8 cellular contexts compared by ENCODE assay signal in the genomic region with DNA sequence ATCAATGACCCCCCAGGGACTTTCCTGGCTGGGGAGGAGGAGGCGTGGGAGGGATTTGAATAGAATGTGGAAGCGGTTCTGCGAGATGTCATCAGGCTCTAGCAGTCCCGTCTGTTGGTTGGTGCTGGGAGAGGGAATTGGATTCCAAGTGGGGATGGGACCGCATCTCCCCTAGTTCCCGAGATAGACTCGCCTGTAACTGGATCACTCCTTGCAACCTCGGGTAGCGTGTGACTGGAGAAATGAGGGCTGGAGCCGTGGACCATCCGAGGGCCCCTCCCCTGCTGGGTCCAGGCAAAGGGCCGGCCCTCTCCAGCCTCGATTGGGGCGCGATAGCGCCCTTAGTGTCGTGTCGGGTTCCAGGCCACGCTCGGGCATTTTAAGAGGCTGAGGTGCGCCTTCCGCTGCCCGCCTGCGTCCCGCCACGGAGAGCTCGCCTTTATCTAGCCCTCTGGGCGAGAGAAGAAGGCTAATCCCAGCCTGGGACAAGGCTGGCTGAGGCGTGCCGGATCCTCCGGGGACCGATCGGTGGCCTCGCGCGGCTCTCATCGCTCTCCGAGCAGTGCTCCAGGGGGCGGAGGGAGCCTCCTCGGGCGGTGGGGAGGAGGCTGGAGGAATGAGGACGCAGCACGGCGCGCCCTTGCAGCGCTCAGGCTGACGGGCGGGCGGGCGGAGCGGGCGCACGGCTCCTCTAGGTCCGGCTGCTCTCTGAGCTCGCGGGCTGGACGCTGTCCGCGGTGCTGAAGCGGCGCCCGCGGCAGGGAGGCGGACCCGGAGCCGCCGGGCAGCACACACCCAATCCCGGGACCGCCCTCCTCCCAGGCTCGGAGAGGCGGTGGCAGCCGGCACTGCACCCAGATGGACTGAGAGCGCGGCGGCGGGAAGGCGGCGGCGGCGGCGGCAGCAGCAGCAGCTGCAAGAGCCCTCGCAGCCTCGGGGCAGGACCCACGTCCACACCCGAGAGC.
A peak's percentile ranks its signal among the peaks of the same experiment; 100 is the strongest.
DNase-seq lines count a peak whose midpoint lies in the region; ATAC-seq and TF ChIP-seq lines count a peak whose summit lies in the region.

No MANE protein-coding gene starts in this region.

- no peaks in the 10 kb centered on the region for H3F3A ChIP-seq in SK-N-SH (replicated peaks; ENCODE audit: insufficient read depth)

- H3K4me3 ChIP-seq in SK-N-SH (ENCODE audit: low read depth in 2 of 2, low read length in 1 of 2) (peak overlapping the region; percentile 43 to 61), suprapubic skin (peak overlapping the region; percentile 40)

- H3K36me3 ChIP-seq in SK-N-SH (replicated peaks in 1 of 2; ENCODE audit: control insufficient read depth in 1 of 2, insufficient read depth in 2 of 2, low read length in 1 of 2) (no peaks in the 10 kb centered on the region), suprapubic skin (no peaks in the 10 kb centered on the region)

- no peak; the same call in 1 of the 2 replicates for TF ChIP-seq CTCF in SK-N-SH (IDR thresholded peaks at IDR 0.05)
- TF ChIP-seq CTCF in suprapubic skin (IDR thresholded peaks at IDR 0.05): peak; percentile 10 to 56

- no peak for TF ChIP-seq RAD21 in SK-N-SH (IDR thresholded peaks at IDR 0.05; ENCODE audit: low read length)

- TF ChIP-seq EP300 in SK-N-SH (IDR thresholded peaks at IDR 0.05; ENCODE audit: borderline replicate concordance in 1 of 2, low read depth in 1 of 2, low read length in 1 of 2): no peak
- TF ChIP-seq EP300 in suprapubic skin (IDR thresholded peaks at IDR 0.05): no peak

- 38% methylated on average over 7 of the region's 85 CpGs for WGBS in SK-N-SH (ENCODE audit: low lambda C conversion rate)
- WGBS in suprapubic skin: 2% methylated on average over 24 of the region's 85 CpGs

- DNase-seq in ELF-1 (ENCODE audit: low read depth, low spot score): peak; percentile 97
- DNase-seq in HuH-7 (ENCODE audit: low spot score): peak; percentile 89
- peak; percentile 90 for DNase-seq in SK-N-SH
- DNase-seq in activated naive CD4-positive, alpha-beta T cell treated with anti-CD3 and anti-CD28 coated beads, Interleukin-2, amount 50 U/mL, for 72 hours (ENCODE audit: low spot score in 2 of 2): peak; percentile 57 to 84
- DNase-seq in globus pallidus (ENCODE audit: low spot score): peak; percentile 80
- DNase-seq in non-pigmented ciliary epithelial cell (ENCODE audit: low read depth): peak; percentile 24
- peak; percentile 79 to 80 for DNase-seq in suprapubic skin (ENCODE audit: low spot score in 2 of 2)

- H3K79me2 ChIP-seq in SK-N-SH (ENCODE audit: insufficient read depth): no peaks in the 10 kb centered on the region

- H3K4me1 ChIP-seq in SK-N-SH (ENCODE audit: control insufficient read depth in 1 of 2, insufficient read depth in 2 of 2, low read depth in 1 of 2, low read length in 1 of 2) (peaks cover 8 to 13% of the 10 kb centered on the region in 2 experiments; a peak in 2 of 4 replicates), suprapubic skin (peaks cover 15% of the 10 kb centered on the region)

- TF ChIP-seq POLR2A in suprapubic skin (IDR thresholded peaks at IDR 0.05): no peak

- H3K9me3 ChIP-seq in SK-N-SH: no peaks in the 10 kb centered on the region
- no peaks in the 10 kb centered on the region for H3K9me3 ChIP-seq in suprapubic skin

- H3K27me3 ChIP-seq in SK-N-SH (ENCODE audit: insufficient read depth) (0 out of 2 replicates have a peak, but pooled peaks cover 6% of the 10 kb centered on the region), suprapubic skin (peaks cover 24% of the 10 kb centered on the region)

- H3K9me2 ChIP-seq in SK-N-SH: no peaks in the 10 kb centered on the region

- H3K9ac ChIP-seq in SK-N-SH: no peak overlapping the region

- H3K9me3 Mint-ChIP-seq in activated naive CD4-positive, alpha-beta T cell treated with anti-CD3 and anti-CD28 coated beads, Interleukin-2, amount 50 U/mL, for 72 hours: no peaks in the 10 kb centered on the region

- POLR2A ChIA-PET in SK-N-SH (lab: Yijun Ruan, JAX): interaction anchor here (0.6 kb wide), 1 partner anchor 10 kb away, joined by 3 read pairs; no protein-coding TSS in a partner anchor

- peaks cover 0 to 11% of the 10 kb centered on the region in 2 donors for H3K36me3 Mint-ChIP-seq in activated naive CD4-positive, alpha-beta T cell treated with anti-CD3 and anti-CD28 coated beads, Interleukin-2, amount 50 U/mL, for 72 hours

- peak overlapping the region; percentile 82 for H3K4me2 ChIP-seq in SK-N-SH

- 0 out of 2 replicates have a peak overlapping the region, but pooled peaks have one; percentile 23 for H2AFZ ChIP-seq in SK-N-SH (ENCODE audit: low read depth)

- no peak overlapping the region for H3K27ac ChIP-seq in SK-N-SH (ENCODE audit: low read depth in 2 of 2, low read length in 1 of 2)
- no peak overlapping the region for H3K27ac ChIP-seq in suprapubic skin

- peaks cover 26% of the 10 kb centered on the region for H4K20me1 ChIP-seq in SK-N-SH (ENCODE audit: insufficient read depth)

- CTCF ChIA-PET in SK-N-SH (lab: Yijun Ruan, JAX): interaction anchor here (0.6 to 2.7 kb wide), 23 partner anchors 10 to 396 kb away, joined by 3 to 11 read pairs (median 4); no protein-coding TSS in a partner anchor

- peak; percentile 94 to 98 for ATAC-seq in activated naive CD4-positive, alpha-beta T cell treated with anti-CD3 and anti-CD28 coated beads, Interleukin-2, amount 50 U/mL, for 72 hours
- ATAC-seq in HG02973 (IDR thresholded peaks at IDR 0.05; ENCODE audit: unreplicated experiment): no peak

- H3K27ac Mint-ChIP-seq in activated naive CD4-positive, alpha-beta T cell treated with anti-CD3 and anti-CD28 coated beads, Interleukin-2, amount 50 U/mL, for 72 hours: no peak overlapping the region

TF ChIP-seq in SK-N-SH, 30 proteins besides CTCF, POLR2A, EP300 and RAD21:
- TF ChIP-seq JUND (IDR thresholded peaks at IDR 0.05) (no peak), SIN3A (IDR thresholded peaks at IDR 0.05; ENCODE audit: borderline replicate concordance, low read depth, low read length) (peak; percentile 89; the same call in 1 of the 2 replicates), MXI1 (IDR thresholded peaks at IDR 0.05; ENCODE audit: low read depth, low read length) (peak; percentile 51; the same call in 1 of the 2 replicates), TCF12 (IDR thresholded peaks at IDR 0.05) (peak; percentile 6; the same call in 1 of the 2 replicates), GABPA (IDR thresholded peaks at IDR 0.05; ENCODE audit: low read depth) (no peak), CHD2 (IDR thresholded peaks at IDR 0.05; ENCODE audit: low read length, partially characterized antibody) (no peak), NRF1 (IDR thresholded peaks at IDR 0.05; ENCODE audit: low read depth, low read length) (no peak), ELF1 (IDR thresholded peaks at IDR 0.05) (no peak)
- TF ChIP-seq, protein P1, sequence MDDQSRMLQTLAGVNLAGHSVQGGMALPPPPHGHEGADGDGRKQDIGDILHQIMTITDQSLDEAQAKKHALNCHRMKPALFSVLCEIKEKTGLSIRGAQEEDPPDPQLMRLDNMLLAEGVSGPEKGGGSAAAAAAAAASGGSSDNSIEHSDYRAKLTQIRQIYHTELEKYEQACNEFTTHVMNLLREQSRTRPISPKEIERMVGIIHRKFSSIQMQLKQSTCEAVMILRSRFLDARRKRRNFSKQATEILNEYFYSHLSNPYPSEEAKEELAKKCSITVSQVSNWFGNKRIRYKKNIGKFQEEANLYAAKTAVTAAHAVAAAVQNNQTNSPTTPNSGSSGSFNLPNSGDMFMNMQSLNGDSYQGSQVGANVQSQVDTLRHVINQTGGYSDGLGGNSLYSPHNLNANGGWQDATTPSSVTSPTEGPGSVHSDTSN (IDR thresholded peaks at IDR 0.05): 0 out of 2 replicates have a peak, but pooled peaks have one; percentile 4
- TF ChIP-seq, protein P2, sequence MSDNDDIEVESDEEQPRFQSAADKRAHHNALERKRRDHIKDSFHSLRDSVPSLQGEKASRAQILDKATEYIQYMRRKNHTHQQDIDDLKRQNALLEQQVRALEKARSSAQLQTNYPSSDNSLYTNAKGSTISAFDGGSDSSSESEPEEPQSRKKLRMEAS (IDR thresholded peaks at IDR 0.05; ENCODE audit: low read depth): peak; percentile 79
- TF ChIP-seq, protein P3, sequence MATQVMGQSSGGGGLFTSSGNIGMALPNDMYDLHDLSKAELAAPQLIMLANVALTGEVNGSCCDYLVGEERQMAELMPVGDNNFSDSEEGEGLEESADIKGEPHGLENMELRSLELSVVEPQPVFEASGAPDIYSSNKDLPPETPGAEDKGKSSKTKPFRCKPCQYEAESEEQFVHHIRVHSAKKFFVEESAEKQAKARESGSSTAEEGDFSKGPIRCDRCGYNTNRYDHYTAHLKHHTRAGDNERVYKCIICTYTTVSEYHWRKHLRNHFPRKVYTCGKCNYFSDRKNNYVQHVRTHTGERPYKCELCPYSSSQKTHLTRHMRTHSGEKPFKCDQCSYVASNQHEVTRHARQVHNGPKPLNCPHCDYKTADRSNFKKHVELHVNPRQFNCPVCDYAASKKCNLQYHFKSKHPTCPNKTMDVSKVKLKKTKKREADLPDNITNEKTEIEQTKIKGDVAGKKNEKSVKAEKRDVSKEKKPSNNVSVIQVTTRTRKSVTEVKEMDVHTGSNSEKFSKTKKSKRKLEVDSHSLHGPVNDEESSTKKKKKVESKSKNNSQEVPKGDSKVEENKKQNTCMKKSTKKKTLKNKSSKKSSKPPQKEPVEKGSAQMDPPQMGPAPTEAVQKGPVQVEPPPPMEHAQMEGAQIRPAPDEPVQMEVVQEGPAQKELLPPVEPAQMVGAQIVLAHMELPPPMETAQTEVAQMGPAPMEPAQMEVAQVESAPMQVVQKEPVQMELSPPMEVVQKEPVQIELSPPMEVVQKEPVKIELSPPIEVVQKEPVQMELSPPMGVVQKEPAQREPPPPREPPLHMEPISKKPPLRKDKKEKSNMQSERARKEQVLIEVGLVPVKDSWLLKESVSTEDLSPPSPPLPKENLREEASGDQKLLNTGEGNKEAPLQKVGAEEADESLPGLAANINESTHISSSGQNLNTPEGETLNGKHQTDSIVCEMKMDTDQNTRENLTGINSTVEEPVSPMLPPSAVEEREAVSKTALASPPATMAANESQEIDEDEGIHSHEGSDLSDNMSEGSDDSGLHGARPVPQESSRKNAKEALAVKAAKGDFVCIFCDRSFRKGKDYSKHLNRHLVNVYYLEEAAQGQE (IDR thresholded peaks at IDR 0.05; ENCODE audit: low read depth, low read length): peak; percentile 100

Comparison
In these comparisons a context has a peak if more than half of its experiments do, and no peak if none do; other contexts are left out.
1. DNase-seq: peak in every context shown above with its lines; median percentile 97 in ELF-1; 90 in SK-N-SH; 89 in HuH-7; 80 in globus pallidus; 80 in suprapubic skin; 70 in activated naive CD4-positive, alpha-beta T cell treated with anti-CD3 and anti-CD28 coated beads, Interleukin-2, amount 50 U/mL, for 72 hours; 24 in non-pigmented ciliary epithelial cell.